18 cellular contexts compared by ENCODE assay signal in genomic region chr1:112923234-112923955, GRCh38. TPM values are rescaled to one million over a fixed set of nuclear protein-coding genes. Genes with fewer than 3 reads are reported as not detected.
A peak's percentile ranks its signal among the peaks of the same experiment; 100 is the strongest.
DNase-seq lines count a peak whose midpoint lies in the region; ATAC-seq, FAIRE-seq and TF ChIP-seq lines count a peak whose summit lies in the region.
"Had no signal": no experiment of that assay in that cellular context is flagged by ENCODE, and none has a peak within 500 bp of the region (broad histone marks: within the 10 kb centered on the region; RNA-seq: fewer than 3 reads in every experiment).

No MANE protein-coding gene starts in this region.

- no peak overlapping the region for H2BK120ac ChIP-seq in H1 (replicated peaks; ENCODE audit: low read depth, low read length)

- no peak overlapping the region for H3K23ac ChIP-seq in H1 (ENCODE audit: insufficient read length)

- no peak overlapping the region for H4K91ac ChIP-seq in H1 (replicated peaks; ENCODE audit: insufficient read length, low read length)

- H3K4me2 ChIP-seq in H1 (ENCODE audit: insufficient read depth in 1 of 2, low read depth in 2 of 2, low read length in 2 of 2), result no peak overlapping the region

- H2BK5ac ChIP-seq in H1 (ENCODE audit: low read depth, low read length), result peak overlapping the region; percentile 60

- 96% methylated on average over 24 of the region's 25 CpGs; no CpG with 5 or more reads in 1 of the 2 experiments for WGBS in H1 (ENCODE audit: extremely low coverage in 1 of 2, insufficient coverage in 1 of 2, insufficient read length in 1 of 2, insufficient replicate concordance in 2 of 2, low coverage in 1 of 2, low lambda C conversion rate in 2 of 2, missing lambda C conversion rate in 1 of 2), 2 experiments
- WGBS in liver, result 85% methylated on average over 25 of the region's 25 CpGs

- H2BK20ac ChIP-seq in H1 (ENCODE audit: low read length), result no peak overlapping the region

- CTCF ChIA-PET in H1 (lab: Charles Lee; ENCODE audit: partially characterized antibody), result interaction anchor here (0.6 to 3.0 kb wide), 15 partner anchors 8 to 224 kb away, joined by 3 to 13 read pairs (median 4); partner anchors contain the start of genes LRIG2 and PPM1J

- no peak overlapping the region for H2BK12ac ChIP-seq in H1 (ENCODE audit: low read depth, low read length)

- H3K4ac ChIP-seq in H1 (replicated peaks; ENCODE audit: insufficient read length, low read depth, low read length), result no peak overlapping the region

- no peak overlapping the region for H4K5ac ChIP-seq in H1 (ENCODE audit: insufficient read length, low read depth, low read length)

- H3K18ac ChIP-seq in H1 (ENCODE audit: extremely low read depth, low read length), result no peak overlapping the region

- H3K36me3 ChIP-seq in H1 (ENCODE audit: control insufficient read depth in 2 of 4, insufficient read depth in 4 of 4, low read length in 3 of 4) (peaks cover 23 to 97% (median 61%) of the 10 kb centered on the region in 4 experiments), liver (ENCODE audit: control insufficient read depth in 4 of 4, insufficient read depth in 3 of 4, low read depth in 1 of 4, low read length in 3 of 4) (peaks cover 0 to 6% (median 4%) of the 10 kb centered on the region in 4 donors)

- peak overlapping the region in 1 of 2 donors; percentile 87 for H3K27ac Mint-ChIP-seq in stimulated activated naive CD8-positive, alpha-beta T cell treated with anti-CD3 and anti-CD28 coated beads, Interleukin-15, amount 100 ng/mL, for 72 hours

- no peak overlapping the region for H3K4me3 ChIP-seq in H1 (ENCODE audit: extremely low read depth in 1 of 4, insufficient read depth in 2 of 4, low read depth in 3 of 4, low read length in 4 of 4)
- H3K4me3 ChIP-seq in liver (ENCODE audit: low read depth in 1 of 3, low read length in 3 of 3), result no peak overlapping the region
- H3K4me3 ChIP-seq: HAP-1 had no signal

- no peak for FAIRE-seq in H1 (lab: Jason Lieb, UNC)
- FAIRE-seq: D721Med had no signal

- TF ChIP-seq EP300 in H1 (IDR thresholded peaks at IDR 0.05; ENCODE audit: borderline replicate concordance in 1 of 2, low read depth in 2 of 2, low read length in 2 of 2), result no peak

- peaks cover 4 to 91% of the 10 kb centered on the region in 2 experiments for H3K79me2 ChIP-seq in H1 (ENCODE audit: control insufficient read depth in 1 of 2, insufficient read depth in 2 of 2, low read length in 2 of 2)

- no peaks in the 10 kb centered on the region for H3K4me1 Mint-ChIP-seq in stimulated activated naive CD8-positive, alpha-beta T cell treated with anti-CD3 and anti-CD28 coated beads, Interleukin-15, amount 100 ng/mL, for 72 hours

- H3K4me3 Mint-ChIP-seq in stimulated activated naive CD8-positive, alpha-beta T cell treated with anti-CD3 and anti-CD28 coated beads, Interleukin-15, amount 100 ng/mL, for 72 hours, result no peak overlapping the region

- TF ChIP-seq CTCF in H1 (IDR thresholded peaks at IDR 0.05; ENCODE audit: control extremely low read depth in 1 of 3, insufficient read depth in 1 of 3, low read depth in 1 of 3, low read length in 3 of 3) (no peak), liver (IDR thresholded peaks at IDR 0.05; ENCODE audit: low read depth, low read length, missing input control) (no peak)

- H3K14ac ChIP-seq in H1 (ENCODE audit: insufficient read length), result no peak overlapping the region

- H3K4me1 ChIP-seq in H1 (replicated peaks in 1 of 4; ENCODE audit: control insufficient read depth in 3 of 4, insufficient read depth in 4 of 4, low read length in 3 of 4) (no peaks in the 10 kb centered on the region; a peak in 1 of 7 replicates), liver (ENCODE audit: control insufficient read depth in 4 of 4, insufficient read depth in 4 of 4, low read length in 3 of 4) (peaks cover 0 to 11% (median 8%) of the 10 kb centered on the region in 4 donors)

- no peak overlapping the region for H2AFZ ChIP-seq in H1 (ENCODE audit: low read length)

- no peak for DNase-seq in stimulated activated naive CD8-positive, alpha-beta T cell treated with anti-CD3 and anti-CD28 coated beads, Interleukin-15, Interleukin-2, amounts not matched to agents 100 U/mL and 50 U/mL, for 24 hours
- DNase-seq in stimulated activated naive CD8-positive, alpha-beta T cell treated with anti-CD3 and anti-CD28 coated beads, Interleukin-15, amount 100 ng/mL, for 72 hours, result no peak
- no peak for DNase-seq in H1 (ENCODE audit: low read depth in 1 of 2, low spot score in 2 of 2)
- no peak for DNase-seq in iPS-NIHi11 (ENCODE audit: low spot score)
- DNase-seq in middle frontal gyrus (ENCODE audit: extremely low spot score, low spot score), result no peak
- DNase-seq: C1 segment of cervical spinal cord, KG1, NCI-H1105 treated with DMSO at 0.1 percent for 48 hours, NCI-H1694 treated with DMSO at 0.1 percent for 48 hours, NCI-H2107, NCI-H510A treated with DMSO at 0.1 percent for 48 hours, NCI-H774, SIG-M5 had no signal

- H3K9ac ChIP-seq in H1 (replicated peaks in 1 of 4; ENCODE audit: extremely low read depth in 1 of 4, low read depth in 3 of 4, low read length in 3 of 4), result no peak overlapping the region
- H3K9ac ChIP-seq in liver (ENCODE audit: low read depth in 1 of 2, low read length in 2 of 2), result no peak overlapping the region

- TF ChIP-seq RAD21 in H1 (IDR thresholded peaks at IDR 0.05 in 1 of 2, conservative IDR thresholded peaks at IDR 0.05 in 1 of 2; ENCODE audit: low read depth in 2 of 2, low read length in 2 of 2) (no peak), liver (IDR thresholded peaks at IDR 0.05) (peak in 1 of 2 donors; percentile 40)

- peaks cover 3% of the 10 kb centered on the region for H3K79me1 ChIP-seq in H1 (ENCODE audit: low read depth, low read length)

- no peaks in the 10 kb centered on the region for H3K27me3 Mint-ChIP-seq in stimulated activated naive CD8-positive, alpha-beta T cell treated with anti-CD3 and anti-CD28 coated beads, Interleukin-15, amount 100 ng/mL, for 72 hours

- peaks cover 16 to 20% of the 10 kb centered on the region in 2 experiments for H4K20me1 ChIP-seq in H1 (replicated peaks in 1 of 2; ENCODE audit: control insufficient read depth in 1 of 2, insufficient read depth in 2 of 2, low read length in 2 of 2)

- no peak overlapping the region for H3K56ac ChIP-seq in H1 (replicated peaks; ENCODE audit: insufficient read length, low read depth, low read length)

- H3K23me2 ChIP-seq in H1 (ENCODE audit: low read depth, low read length), result no peaks in the 10 kb centered on the region

- POLR2A ChIA-PET in H1 (lab: Charles Lee; ENCODE audit: partially characterized antibody), result interaction anchor here (0.7 to 2.2 kb wide), 9 partner anchors 12 to 150 kb away, joined by 3 to 11 read pairs (median 5); partner anchors contain the start of gene LRIG2

- no peak for TF ChIP-seq POLR2A in H1 (IDR thresholded peaks at IDR 0.05; ENCODE audit: control extremely low read depth in 1 of 2, low read depth in 2 of 2, low read length in 2 of 2)

- peak; percentile 28 for ATAC-seq in stimulated activated naive CD8-positive, alpha-beta T cell treated with anti-CD3 and anti-CD28 coated beads, Interleukin-15, Interleukin-2, amounts not matched to agents 100 U/mL and 50 U/mL, for 24 hours
- ATAC-seq in stimulated activated naive CD8-positive, alpha-beta T cell treated with anti-CD3 and anti-CD28 coated beads, Interleukin-15, amount 100 ng/mL, for 72 hours, result no peak
- no peak for ATAC-seq in HG03039 (IDR thresholded peaks at IDR 0.05; ENCODE audit: unreplicated experiment)
- ATAC-seq: SK-N-SH treated with all-trans-retinoic acid at 6 μM for 48 hours had no signal

- 0 out of 2 replicates have a peak overlapping the region, but pooled peaks have one; percentile 68 for H4K8ac ChIP-seq in H1 (ENCODE audit: extremely low read depth, insufficient read depth, low read length)

- no peaks in the 10 kb centered on the region for H3K9me3 Mint-ChIP-seq in stimulated activated naive CD8-positive, alpha-beta T cell treated with anti-CD3 and anti-CD28 coated beads, Interleukin-15, amount 100 ng/mL, for 72 hours

- H2BK15ac ChIP-seq in H1 (ENCODE audit: low read length), result no peak overlapping the region

- no peaks in the 10 kb centered on the region for H3K27me3 ChIP-seq in H1 (replicated peaks in 1 of 4; ENCODE audit: control insufficient read depth in 3 of 4, extremely low read depth in 1 of 4, insufficient read depth in 3 of 4, low read length in 3 of 4)
- H3K27me3 ChIP-seq in liver (ENCODE audit: control insufficient read depth in 4 of 4, insufficient read depth in 4 of 4, low read length in 3 of 4), result no peaks in the 10 kb centered on the region

- H3K9me3 ChIP-seq in H1 (ENCODE audit: insufficient read depth in 2 of 2, low read depth in 1 of 2, low read length in 1 of 2) (no peaks in the 10 kb centered on the region), liver (ENCODE audit: control insufficient read depth in 4 of 4, low read length in 3 of 4) (no peaks in the 10 kb centered on the region)
- H3K9me3 ChIP-seq: HAP-1 had no signal

- no peak overlapping the region for H2AK5ac ChIP-seq in H1 (ENCODE audit: low read depth, low read length)

- no peak overlapping the region; the same call in 1 of the 2 replicates for H3K27ac ChIP-seq in H1 (ENCODE audit: low read depth, low read length)
- no peak overlapping the region for H3K27ac ChIP-seq in liver (ENCODE audit: low read depth in 1 of 2, low read length in 2 of 2)

TF ChIP-seq in H1, 55 proteins besides CTCF, POLR2A, EP300 and RAD21:
- TF ChIP-seq CREB1 (IDR thresholded peaks at IDR 0.05) (no peak), POLR2AphosphoS5 (IDR thresholded peaks at IDR 0.05; ENCODE audit: low read depth, low read length) (peak; percentile 16; the same call in 1 of the 2 replicates)
TF ChIP-seq in H1: peak in this region for 1.

TF ChIP-seq in liver, 16 proteins besides CTCF, POLR2A, EP300 and RAD21 (continues in another document):
- TF ChIP-seq HNF4G (IDR thresholded peaks at IDR 0.05) (peak; percentile 45), RXRA (IDR thresholded peaks at IDR 0.05) (peak; percentile 22 to 27), NR2F2 (IDR thresholded peaks at IDR 0.05) (no peak), ATF3 (IDR thresholded peaks at IDR 0.05) (no peak), HNF4A (conservative IDR thresholded peaks at IDR 0.05) (peak; percentile 67 to 79), JUND (IDR thresholded peaks at IDR 0.05) (no peak)

RNA-seq across cellular contexts. Expression of gene SLC16A1, which starts 32.6 kb away (rescaled TPM):
- 435 and 442 TPM in 2 replicates for total RNA-seq in H1 (2021; fragmentation: NEBNext Ultra II Directional; extraction: Animal tissue kit (Norgen Biotek cat#: 25700))
- polyA plus RNA-seq in H1 (2011; rRNA removed) (508 and 545 TPM in 2 replicates), liver (10 to 100 TPM; 28.3 to 31.7 TPM)
- polyA plus RNA-seq in H1 (2011; cell fraction: cytosol; rRNA removed), result 385 TPM
- polyA plus RNA-seq in H1 (2011; cell fraction: nucleus; rRNA removed), result 502 TPM
- polyA plus RNA-seq in H1 (2012, experiment 1 of 2), result 494 to 679 TPM (median 577 TPM) in 4 replicates
- 40.0 TPM for polyA plus RNA-seq in H1 (2012, experiment 2 of 2)
- polyA plus RNA-seq in H1 (2013, experiment 1 of 2), result 584 TPM
- polyA plus RNA-seq in H1 (2013, experiment 2 of 2), result 535 TPM
- polyA minus RNA-seq in H1 (2011; rRNA and poly(A)+ RNA removed), result 1,534 and 1,897 TPM in 2 replicates
- polyA minus RNA-seq in H1 (2011; cell fraction: cytosol; rRNA and poly(A)+ RNA removed), result 589 TPM
- 376 TPM for polyA minus RNA-seq in H1 (2011; cell fraction: nucleus; rRNA and poly(A)+ RNA removed)
- total RNA-seq in liver, result 10 to 100 TPM; 37.4 to 87.3 TPM
